Comparison of ENCODE assay signal across 2 cellular contexts in the genomic region with DNA sequence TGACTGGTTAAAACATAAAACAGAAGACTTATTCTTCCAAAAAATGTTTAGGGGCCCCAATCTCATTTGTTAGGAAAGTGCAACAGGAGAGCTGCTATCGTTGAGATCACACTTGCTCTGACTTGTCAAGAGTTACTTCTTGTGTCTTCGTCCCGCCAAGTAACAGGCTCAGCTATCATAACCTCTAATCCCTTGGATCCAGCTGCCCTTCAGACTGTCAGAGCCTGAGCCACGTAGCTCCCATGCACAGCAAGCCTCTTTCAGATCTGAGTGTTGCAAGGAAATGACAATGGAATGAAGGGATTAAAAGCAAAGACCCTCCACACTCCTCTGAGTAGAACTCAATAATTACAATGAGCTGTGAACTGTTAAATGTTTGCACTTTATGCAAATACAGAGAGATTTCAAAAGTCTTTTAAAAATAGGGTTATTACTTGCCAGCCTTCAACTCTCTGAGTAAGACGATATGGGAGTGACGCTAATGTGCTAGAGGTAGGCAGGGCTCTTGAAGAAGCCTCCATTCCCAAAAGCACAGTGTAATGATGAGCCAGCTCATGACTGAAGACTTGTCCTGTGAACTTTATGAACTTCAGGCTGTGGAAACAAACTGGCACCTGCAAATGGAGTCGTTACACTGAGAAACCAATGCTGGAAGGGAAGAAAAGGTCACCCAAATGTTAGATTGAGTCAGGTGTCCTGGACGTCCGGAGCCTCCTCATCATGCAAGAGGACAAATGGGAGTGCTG.
TF ChIP-seq lines count a peak whose summit lies in the region.

No MANE protein-coding gene starts in this region.

TF ChIP-seq in H1, 55 proteins besides CTCF, POLR2A, EP300 and RAD21 (continued from another document):
- TF ChIP-seq NANOG (IDR thresholded peaks at IDR 0.05; ENCODE audit: insufficient read depth, low read depth, low read length, poor library complexity, severe bottlenecking) (no peak), JUND (IDR thresholded peaks at IDR 0.05; ENCODE audit: low read length) (no peak), SAP30 (IDR thresholded peaks at IDR 0.05; ENCODE audit: insufficient read depth, insufficient replicate concordance, low read length) (no peak), KDM4A (IDR thresholded peaks at IDR 0.05; ENCODE audit: low read depth, low read length, severe bottlenecking) (no peak), TAF1 (IDR thresholded peaks at IDR 0.05; ENCODE audit: low read depth, low read length) (no peak)
- TF ChIP-seq, protein P1, sequence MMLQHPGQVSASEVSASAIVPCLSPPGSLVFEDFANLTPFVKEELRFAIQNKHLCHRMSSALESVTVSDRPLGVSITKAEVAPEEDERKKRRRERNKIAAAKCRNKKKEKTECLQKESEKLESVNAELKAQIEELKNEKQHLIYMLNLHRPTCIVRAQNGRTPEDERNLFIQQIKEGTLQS (IDR thresholded peaks at IDR 0.05; ENCODE audit: insufficient read depth, low read depth, low read length) = no peak
- TF ChIP-seq, protein P2, sequence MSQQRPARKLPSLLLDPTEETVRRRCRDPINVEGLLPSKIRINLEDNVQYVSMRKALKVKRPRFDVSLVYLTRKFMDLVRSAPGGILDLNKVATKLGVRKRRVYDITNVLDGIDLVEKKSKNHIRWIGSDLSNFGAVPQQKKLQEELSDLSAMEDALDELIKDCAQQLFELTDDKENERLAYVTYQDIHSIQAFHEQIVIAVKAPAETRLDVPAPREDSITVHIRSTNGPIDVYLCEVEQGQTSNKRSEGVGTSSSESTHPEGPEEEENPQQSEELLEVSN (IDR thresholded peaks at IDR 0.05) = no peak

TF ChIP-seq in liver, 16 proteins besides CTCF, POLR2A, EP300 and RAD21 (continued from another document):
- TF ChIP-seq, protein P3, sequence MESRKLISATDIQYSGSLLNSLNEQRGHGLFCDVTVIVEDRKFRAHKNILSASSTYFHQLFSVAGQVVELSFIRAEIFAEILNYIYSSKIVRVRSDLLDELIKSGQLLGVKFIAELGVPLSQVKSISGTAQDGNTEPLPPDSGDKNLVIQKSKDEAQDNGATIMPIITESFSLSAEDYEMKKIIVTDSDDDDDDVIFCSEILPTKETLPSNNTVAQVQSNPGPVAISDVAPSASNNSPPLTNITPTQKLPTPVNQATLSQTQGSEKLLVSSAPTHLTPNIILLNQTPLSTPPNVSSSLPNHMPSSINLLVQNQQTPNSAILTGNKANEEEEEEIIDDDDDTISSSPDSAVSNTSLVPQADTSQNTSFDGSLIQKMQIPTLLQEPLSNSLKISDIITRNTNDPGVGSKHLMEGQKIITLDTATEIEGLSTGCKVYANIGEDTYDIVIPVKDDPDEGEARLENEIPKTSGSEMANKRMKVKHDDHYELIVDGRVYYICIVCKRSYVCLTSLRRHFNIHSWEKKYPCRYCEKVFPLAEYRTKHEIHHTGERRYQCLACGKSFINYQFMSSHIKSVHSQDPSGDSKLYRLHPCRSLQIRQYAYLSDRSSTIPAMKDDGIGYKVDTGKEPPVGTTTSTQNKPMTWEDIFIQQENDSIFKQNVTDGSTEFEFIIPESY (IDR thresholded peaks at IDR 0.05) = no peak
- TF ChIP-seq, protein P4, sequence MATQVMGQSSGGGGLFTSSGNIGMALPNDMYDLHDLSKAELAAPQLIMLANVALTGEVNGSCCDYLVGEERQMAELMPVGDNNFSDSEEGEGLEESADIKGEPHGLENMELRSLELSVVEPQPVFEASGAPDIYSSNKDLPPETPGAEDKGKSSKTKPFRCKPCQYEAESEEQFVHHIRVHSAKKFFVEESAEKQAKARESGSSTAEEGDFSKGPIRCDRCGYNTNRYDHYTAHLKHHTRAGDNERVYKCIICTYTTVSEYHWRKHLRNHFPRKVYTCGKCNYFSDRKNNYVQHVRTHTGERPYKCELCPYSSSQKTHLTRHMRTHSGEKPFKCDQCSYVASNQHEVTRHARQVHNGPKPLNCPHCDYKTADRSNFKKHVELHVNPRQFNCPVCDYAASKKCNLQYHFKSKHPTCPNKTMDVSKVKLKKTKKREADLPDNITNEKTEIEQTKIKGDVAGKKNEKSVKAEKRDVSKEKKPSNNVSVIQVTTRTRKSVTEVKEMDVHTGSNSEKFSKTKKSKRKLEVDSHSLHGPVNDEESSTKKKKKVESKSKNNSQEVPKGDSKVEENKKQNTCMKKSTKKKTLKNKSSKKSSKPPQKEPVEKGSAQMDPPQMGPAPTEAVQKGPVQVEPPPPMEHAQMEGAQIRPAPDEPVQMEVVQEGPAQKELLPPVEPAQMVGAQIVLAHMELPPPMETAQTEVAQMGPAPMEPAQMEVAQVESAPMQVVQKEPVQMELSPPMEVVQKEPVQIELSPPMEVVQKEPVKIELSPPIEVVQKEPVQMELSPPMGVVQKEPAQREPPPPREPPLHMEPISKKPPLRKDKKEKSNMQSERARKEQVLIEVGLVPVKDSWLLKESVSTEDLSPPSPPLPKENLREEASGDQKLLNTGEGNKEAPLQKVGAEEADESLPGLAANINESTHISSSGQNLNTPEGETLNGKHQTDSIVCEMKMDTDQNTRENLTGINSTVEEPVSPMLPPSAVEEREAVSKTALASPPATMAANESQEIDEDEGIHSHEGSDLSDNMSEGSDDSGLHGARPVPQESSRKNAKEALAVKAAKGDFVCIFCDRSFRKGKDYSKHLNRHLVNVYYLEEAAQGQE (IDR thresholded peaks at IDR 0.05) = no peak
- TF ChIP-seq RXRA (IDR thresholded peaks at IDR 0.05) (peak; percentile 30 to 53), TAF1 (conservative IDR thresholded peaks at IDR 0.05) (no peak), FOXA1 (IDR thresholded peaks at IDR 0.05) (no peak), FOXA2 (IDR thresholded peaks at IDR 0.05) (no peak), EGR1 (IDR thresholded peaks at IDR 0.05; ENCODE audit: low read depth in 2 of 2) (no peak), NR2F2 (IDR thresholded peaks at IDR 0.05) (no peak), HNF4A (conservative IDR thresholded peaks at IDR 0.05) (peak in 1 of 2 donors; percentile 3), SP1 (IDR thresholded peaks at IDR 0.05) (no peak), GABPA (IDR thresholded peaks at IDR 0.05 in 1 of 2, conservative IDR thresholded peaks at IDR 0.05 in 1 of 2) (no peak), YY1 (IDR thresholded peaks at IDR 0.05) (no peak)
- TF ChIP-seq, protein P1 (IDR thresholded peaks at IDR 0.05) = no peak
TF ChIP-seq in liver: peak in this region for 2.
